ENCODE assay signal across 9 cellular contexts in genomic region chr1:104780470-104781078, GRCh38.
DNase-seq lines count a peak whose midpoint lies in the region; ATAC-seq, FAIRE-seq and TF ChIP-seq lines count a peak whose summit lies in the region.
"Had no signal": no experiment of that assay in that cellular context is flagged by ENCODE, and none has a peak within 500 bp of the region (broad histone marks: within the 10 kb centered on the region; RNA-seq: fewer than 3 reads in every experiment).

No MANE protein-coding gene starts in this region.

- no peak overlapping the region for H3K4me2 ChIP-seq in A549

- H3K9ac ChIP-seq in colonic mucosa (ENCODE audit: low read depth in 2 of 2, low read length in 2 of 2), result no peak overlapping the region

- no peak for TF ChIP-seq EP300 in A549 (IDR thresholded peaks at IDR 0.05)

- intact Hi-C loops in colonic mucosa (cut with DNase I), result loop anchor here (5.0 kb wide), 1 partner anchor 1012 kb away; no protein-coding TSS in a partner anchor

- H3K4me3 ChIP-seq in A549 (no peak overlapping the region), colonic mucosa (no peak overlapping the region)

- TF ChIP-seq CTCF in A549 (IDR thresholded peaks at IDR 0.05), result peak; percentile 44
- peak; percentile 63 for TF ChIP-seq CTCF in colonic mucosa (IDR thresholded peaks at IDR 0.05)
- TF ChIP-seq CTCF in nephron (IDR thresholded peaks at IDR 0.05; ENCODE audit: unreplicated experiment in 3 of 3), result peak; percentile 84 to 94 (median 90)

- ATAC-seq in A549, result no peak
- peak; percentile 73 for ATAC-seq in HG03175 (IDR thresholded peaks at IDR 0.05; ENCODE audit: unreplicated experiment)

- TF ChIP-seq POLR2A in A549 (IDR thresholded peaks at IDR 0.05; ENCODE audit: low read length) (no peak), GM12891 (IDR thresholded peaks at IDR 0.05; ENCODE audit: low read depth, low read length) (no peak)

- FAIRE-seq in A549 (lab: Jason Lieb, UNC) (no peak), GM12891 (lab: Jason Lieb, UNC) (no peak)

- DNase-seq in A549 (ENCODE audit: low read depth in 1 of 2, low spot score in 1 of 2) (peak in 1 of 2 experiments; percentile 4), GM12891 (ENCODE audit: insufficient read length, low spot score) (peak; percentile 20), NCI-H748 (lab: John Stamatoyannopoulos, UW; ENCODE audit: unreplicated experiment) (peak; percentile 79), colonic mucosa (no peak)
- no peak for DNase-seq in activated CD8-positive, alpha-beta memory T cell treated with anti-CD3 and anti-CD28 coated beads for 24 hours
- DNase-seq in stimulated activated naive CD4-positive, alpha-beta T cell treated with Interleukin-2 at 50 U/mL for 16 hours (lab: John Stamatoyannopoulos, UW), result no peak
- DNase-seq: stimulated activated naive B cell treated with anti-CD40 and anti-IgM and Interleukin-4, amounts not matched to agents 10 μg/mL and 1 μg/mL and 100 μg/mL, for 72 hours had no signal

- no peaks in the 10 kb centered on the region for H3K9me3 ChIP-seq in A549
- H3K9me3 ChIP-seq in colonic mucosa, result no peaks in the 10 kb centered on the region

- TF ChIP-seq RAD21 in A549 (conservative IDR thresholded peaks at IDR 0.05 in 1 of 2, IDR thresholded peaks at IDR 0.05 in 1 of 2), result peak; percentile 56 to 61; a peak in 4 of 5 replicates

- no peaks in the 10 kb centered on the region for H3K9me3 Mint-ChIP-seq in nephron
- H3K9me3 Mint-ChIP-seq: stimulated activated naive B cell treated with anti-CD40 and anti-IgM and Interleukin-4, amounts not matched to agents 10 μg/mL and 1 μg/mL and 100 μg/mL, for 72 hours had no signal

- no peaks in the 10 kb centered on the region for H3K36me3 ChIP-seq in colonic mucosa

- H3K36me3 Mint-ChIP-seq in nephron (ENCODE audit: low read depth), result no peaks in the 10 kb centered on the region
- H3K36me3 Mint-ChIP-seq: stimulated activated naive B cell treated with anti-CD40 and anti-IgM and Interleukin-4, amounts not matched to agents 10 μg/mL and 1 μg/mL and 100 μg/mL, for 72 hours had no signal

- CTCF ChIA-PET in A549 (lab: Yijun Ruan, JAX), result interaction anchor here (0.9 kb wide), 1 partner anchor 8 kb away, joined by 3 read pairs; no protein-coding TSS in a partner anchor

- H3K27me3 ChIP-seq in colonic mucosa, result no peaks in the 10 kb centered on the region

- WGBS in A549 (ENCODE audit: missing lambda C conversion rate), result under 1% methylated on average over 6 of the region's 6 CpGs

- no peaks in the 10 kb centered on the region for H3K27me3 Mint-ChIP-seq in nephron (ENCODE audit: low read depth)

- no peak overlapping the region for H3K27ac Mint-ChIP-seq in nephron
- H3K27ac Mint-ChIP-seq: stimulated activated naive B cell treated with anti-CD40 and anti-IgM and Interleukin-4, amounts not matched to agents 10 μg/mL and 1 μg/mL and 100 μg/mL, for 72 hours had no signal

- no peak overlapping the region for H3K27ac ChIP-seq in A549
- no peak overlapping the region for H3K27ac ChIP-seq in colonic mucosa

- H3K4me1 ChIP-seq in A549 (no peaks in the 10 kb centered on the region), colonic mucosa (no peaks in the 10 kb centered on the region)

- H3K4me3 Mint-ChIP-seq in nephron, result no peak overlapping the region
- H3K4me3 Mint-ChIP-seq: stimulated activated naive B cell treated with anti-CD40 and anti-IgM and Interleukin-4, amounts not matched to agents 10 μg/mL and 1 μg/mL and 100 μg/mL, for 72 hours had no signal

- H3K4me1 Mint-ChIP-seq in nephron, result no peaks in the 10 kb centered on the region
- H3K4me1 Mint-ChIP-seq: stimulated activated naive B cell treated with anti-CD40 and anti-IgM and Interleukin-4, amounts not matched to agents 10 μg/mL and 1 μg/mL and 100 μg/mL, for 72 hours had no signal

- POLR2A ChIA-PET in A549 (lab: Yijun Ruan, JAX), result no interaction called here

TF ChIP-seq in A549, 52 proteins besides CTCF, POLR2A, EP300 and RAD21:
- TF ChIP-seq ESRRA (IDR thresholded peaks at IDR 0.05; ENCODE audit: borderline replicate concordance, low read length) (no peak), ATOH8 (CRISPR knock-in tag; IDR thresholded peaks at IDR 0.05; ENCODE audit: low read depth) (no peak), JUN (IDR thresholded peaks at IDR 0.05) (no peak), FOSL2 (IDR thresholded peaks at IDR 0.05) (no peak), FOSL2 (CRISPR knock-in tag; IDR thresholded peaks at IDR 0.05) (no peak), SMC3 (IDR thresholded peaks at IDR 0.05) (0 out of 3 replicates have a peak, but pooled peaks have one; percentile 9)
- TF ChIP-seq, protein P1, sequence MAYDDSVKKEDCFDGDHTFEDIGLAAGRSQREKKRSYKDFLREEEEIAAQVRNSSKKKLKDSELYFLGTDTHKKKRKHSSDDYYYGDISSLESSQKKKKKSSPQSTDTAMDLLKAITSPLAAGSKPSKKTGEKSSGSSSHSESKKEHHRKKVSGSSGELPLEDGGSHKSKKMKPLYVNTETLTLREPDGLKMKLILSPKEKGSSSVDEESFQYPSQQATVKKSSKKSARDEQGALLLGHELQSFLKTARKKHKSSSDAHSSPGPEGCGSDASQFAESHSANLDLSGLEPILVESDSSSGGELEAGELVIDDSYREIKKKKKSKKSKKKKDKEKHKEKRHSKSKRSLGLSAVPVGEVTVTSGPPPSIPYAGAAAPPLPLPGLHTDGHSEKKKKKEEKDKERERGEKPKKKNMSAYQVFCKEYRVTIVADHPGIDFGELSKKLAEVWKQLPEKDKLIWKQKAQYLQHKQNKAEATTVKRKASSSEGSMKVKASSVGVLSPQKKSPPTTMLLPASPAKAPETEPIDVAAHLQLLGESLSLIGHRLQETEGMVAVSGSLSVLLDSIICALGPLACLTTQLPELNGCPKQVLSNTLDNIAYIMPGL (CRISPR knock-in tag; IDR thresholded peaks at IDR 0.05; ENCODE audit: borderline replicate concordance), result no peak

TF ChIP-seq in GM12891, 5 proteins besides CTCF, POLR2A, EP300 and RAD21:
- no peak for TF ChIP-seq POLR2AphosphoS5 (IDR thresholded peaks at IDR 0.05; ENCODE audit: low read depth, low read length)
- no peak for TF ChIP-seq SPI1 (IDR thresholded peaks at IDR 0.05; ENCODE audit: low read depth, low read length)
- TF ChIP-seq TAF1 (IDR thresholded peaks at IDR 0.05; ENCODE audit: low read depth, low read length), result no peak
- TF ChIP-seq PAX5 (IDR thresholded peaks at IDR 0.05; ENCODE audit: insufficient read depth, low read length, severe bottlenecking), result no peak
- TF ChIP-seq POU2F2 (IDR thresholded peaks at IDR 0.05; ENCODE audit: low read depth, low read length), result no peak

Comparison
In these comparisons a context has a peak if more than half of its experiments do, and no peak if none do; other contexts are left out.
1. DNase-seq: peak in GM12891 (single experiment) and NCI-H748 (single experiment); none in colonic mucosa (single experiment), activated CD8-positive, alpha-beta memory T cell treated with anti-CD3 and anti-CD28 coated beads for 24 hours (single experiment) and stimulated activated naive CD4-positive, alpha-beta T cell treated with Interleukin-2 at 50 U/mL for 16 hours (single experiment).
2. Peak in every context shown above with its lines, with median percentiles within 50 percentile points of each other: CTCF ChIP-seq.